8 cellular contexts compared by ENCODE assay signal in genomic region chr19:48993175-48994034, GRCh38. TPM values are rescaled to one million over a fixed set of nuclear protein-coding genes. Genes with fewer than 3 reads are reported as not detected.
DNase-seq lines count a peak whose midpoint lies in the region; ATAC-seq and TF ChIP-seq lines count a peak whose summit lies in the region.

Gene GYS1 (minus strand): TSS chr19:48993309. CDS start chr19:48993112, 197 bp downstream.
Gene RUVBL2 (plus strand): TSS chr19:48993887. CDS start chr19:48993912, 25 bp downstream.

- no peaks in the 10 kb centered on the region for H3K27me3 ChIP-seq in upper lobe of left lung

- intact Hi-C loops in cardiac septum (cut with DNase I) = loop anchor here (5.0 to 10.0 kb wide), 2 partner anchors 154 to 211 kb away; no protein-coding TSS in a partner anchor

- peaks cover 1 to 25% (median 13%) of the 10 kb centered on the region in 4 donors for H3K36me3 ChIP-seq in upper lobe of left lung

- peak; percentile 94 for DNase-seq in NCI-H1417 treated with DMSO at 0.1 percent for 48 hours (lab: John Stamatoyannopoulos, UW)
- DNase-seq in T follicular helper cell (ENCODE audit: low read depth) = peak; percentile 99
- DNase-seq in cardiac septum (ENCODE audit: low spot score) = peak; percentile 100
- DNase-seq in pons (ENCODE audit: low spot score) = peak; percentile 100
- peak; percentile 99 for DNase-seq in upper lobe of left lung

- peak in 3 of 4 donors; percentile 74 to 92 (median 90) for TF ChIP-seq POLR2A in upper lobe of left lung (IDR thresholded peaks at IDR 0.05)

- peak; percentile 96 for TF ChIP-seq CTCF in GM12873 (IDR thresholded peaks at IDR 0.05; ENCODE audit: insufficient read depth, low read depth, low read length, missing control alignments)
- TF ChIP-seq CTCF in upper lobe of left lung (IDR thresholded peaks at IDR 0.05) = peak; percentile 95 to 100 (median 100)

- H3K27ac ChIP-seq in adipose tissue (ENCODE audit: low read depth, low read length) (peak within 1 kb of the TSS; percentile 59), upper lobe of left lung (peak within 1 kb of the TSS; percentile 84 to 98 (median 95))

- 0 to 1% (median 0%) methylated on average over 56 of the region's 56 CpGs for WGBS in adipose tissue, 3 donors
- WGBS in upper lobe of left lung, 2 donors = 0% methylated on average over 19 to 31 of the region's 56 CpGs

- H3K9me3 ChIP-seq in upper lobe of left lung = no peaks in the 10 kb centered on the region

- peaks cover 24 to 43% (median 34%) of the 10 kb centered on the region in 4 donors for H3K4me1 ChIP-seq in upper lobe of left lung

- TF ChIP-seq EP300 in upper lobe of left lung (IDR thresholded peaks at IDR 0.05) = peak in 1 of 4 donors; percentile 57

- H3K4me3 ChIP-seq in upper lobe of left lung = peak within 1 kb of the TSS; percentile 53 to 94 (median 71)

- peak; percentile 86 for ATAC-seq in HG02763 (IDR thresholded peaks at IDR 0.05; ENCODE audit: unreplicated experiment)
- ATAC-seq in upper lobe of left lung (ENCODE audit: low FRiP score in 2 of 2) = peak; percentile 97 to 98

RNA-seq across cellular contexts. Expression of gene GYS1, which starts in this region (rescaled TPM):
- 10 to 100 TPM; 20.1 to 73.8 (median 31.2) TPM for polyA plus RNA-seq in adipose tissue
- total RNA-seq in cardiac septum (175 TPM), upper lobe of left lung (10 to 100 TPM; 26.4 to 79.6 (median 35.6) TPM)

RNA-seq across cellular contexts. Expression of gene RUVBL2, which starts in this region (rescaled TPM):
- 10 to 100 TPM; 44.6 to 65.0 (median 50.0) TPM for polyA plus RNA-seq in adipose tissue
- 39.2 TPM for total RNA-seq in cardiac septum
- total RNA-seq in upper lobe of left lung = 100 to 1,000 TPM in 2 of 6 donors, 10 to 100 TPM in 4; 45.7 to 105 (median 70.6) TPM

Comparison
In these comparisons a context has a peak if more than half of its experiments do, and no peak if none do; other contexts are left out.
1. Peak in every context shown above with its lines: DNase-seq, ATAC-seq, H3K4me3 ChIP-seq and H3K27ac ChIP-seq.